ENCODE assay signal across 1 cellular context in genomic region chr19:32676186-32676894, GRCh38.
TF ChIP-seq lines count a peak whose summit lies in the region.

No MANE protein-coding gene starts in this region.

TF ChIP-seq in K562, 482 proteins besides CTCF, POLR2A, EP300 and RAD21:
- TF ChIP-seq ZKSCAN1 (IDR thresholded peaks at IDR 0.05; ENCODE audit: low read depth, low read length) (no peak), ZBTB33 (CRISPR knock-in tag; IDR thresholded peaks at IDR 0.05) (peak; percentile 92; the same call in 1 of the 2 replicates), MYC (IDR thresholded peaks at IDR 0.05; ENCODE audit: low read depth, low read length) (no peak), MYC (CRISPR knock-in tag; IDR thresholded peaks at IDR 0.05; ENCODE audit: borderline replicate concordance, low read depth) (no peak), ZNF445 (CRISPR knock-in tag; IDR thresholded peaks at IDR 0.05; ENCODE audit: low read depth) (no peak), TEAD1 (CRISPR knock-in tag; IDR thresholded peaks at IDR 0.05) (no peak), ZNF778 (CRISPR knock-in tag; IDR thresholded peaks at IDR 0.05) (no peak), RBM25 (IDR thresholded peaks at IDR 0.05; ENCODE audit: low read depth, low read length, severe bottlenecking) (peak; percentile 6), SAFB (IDR thresholded peaks at IDR 0.05; ENCODE audit: borderline replicate concordance, low read depth, low read length) (peak; percentile 22; the same call in 1 of the 2 replicates), PTTG1 (tag; IDR thresholded peaks at IDR 0.05; ENCODE audit: low read depth) (no peak), TSC22D4 (tag; IDR thresholded peaks at IDR 0.05) (no peak), ZBTB7A (IDR thresholded peaks at IDR 0.05; ENCODE audit: borderline replicate concordance, control insufficient read depth, low read depth, low read length) (no peak), ATF1 (CRISPR knock-in tag; IDR thresholded peaks at IDR 0.05) (no peak), ATF1 (tag; IDR thresholded peaks at IDR 0.05) (no peak), MYBL2 (IDR thresholded peaks at IDR 0.05; ENCODE audit: low read depth) (no peak), MYBL2 (CRISPR knock-in tag; IDR thresholded peaks at IDR 0.05; ENCODE audit: borderline replicate concordance) (no peak)
- TF ChIP-seq, protein P1, sequence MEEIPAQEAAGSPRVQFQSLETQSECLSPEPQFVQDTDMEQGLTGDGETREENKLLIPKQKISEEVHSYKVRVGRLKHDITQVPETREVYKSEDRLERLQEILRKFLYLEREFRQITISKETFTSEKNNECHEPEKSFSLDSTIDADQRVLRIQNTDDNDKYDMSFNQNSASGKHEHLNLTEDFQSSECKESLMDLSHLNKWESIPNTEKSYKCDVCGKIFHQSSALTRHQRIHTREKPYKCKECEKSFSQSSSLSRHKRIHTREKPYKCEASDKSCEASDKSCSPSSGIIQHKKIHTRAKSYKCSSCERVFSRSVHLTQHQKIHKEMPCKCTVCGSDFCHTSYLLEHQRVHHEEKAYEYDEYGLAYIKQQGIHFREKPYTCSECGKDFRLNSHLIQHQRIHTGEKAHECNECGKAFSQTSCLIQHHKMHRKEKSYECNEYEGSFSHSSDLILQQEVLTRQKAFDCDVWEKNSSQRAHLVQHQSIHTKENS (CRISPR knock-in tag; IDR thresholded peaks at IDR 0.05), result no peak
- TF ChIP-seq, protein P2, sequence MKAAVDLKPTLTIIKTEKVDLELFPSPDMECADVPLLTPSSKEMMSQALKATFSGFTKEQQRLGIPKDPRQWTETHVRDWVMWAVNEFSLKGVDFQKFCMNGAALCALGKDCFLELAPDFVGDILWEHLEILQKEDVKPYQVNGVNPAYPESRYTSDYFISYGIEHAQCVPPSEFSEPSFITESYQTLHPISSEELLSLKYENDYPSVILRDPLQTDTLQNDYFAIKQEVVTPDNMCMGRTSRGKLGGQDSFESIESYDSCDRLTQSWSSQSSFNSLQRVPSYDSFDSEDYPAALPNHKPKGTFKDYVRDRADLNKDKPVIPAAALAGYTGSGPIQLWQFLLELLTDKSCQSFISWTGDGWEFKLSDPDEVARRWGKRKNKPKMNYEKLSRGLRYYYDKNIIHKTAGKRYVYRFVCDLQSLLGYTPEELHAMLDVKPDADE (conservative IDR thresholded peaks at IDR 0.05; ENCODE audit: control insufficient read depth, low read depth, low read length), result no peak
- TF ChIP-seq, protein P3, sequence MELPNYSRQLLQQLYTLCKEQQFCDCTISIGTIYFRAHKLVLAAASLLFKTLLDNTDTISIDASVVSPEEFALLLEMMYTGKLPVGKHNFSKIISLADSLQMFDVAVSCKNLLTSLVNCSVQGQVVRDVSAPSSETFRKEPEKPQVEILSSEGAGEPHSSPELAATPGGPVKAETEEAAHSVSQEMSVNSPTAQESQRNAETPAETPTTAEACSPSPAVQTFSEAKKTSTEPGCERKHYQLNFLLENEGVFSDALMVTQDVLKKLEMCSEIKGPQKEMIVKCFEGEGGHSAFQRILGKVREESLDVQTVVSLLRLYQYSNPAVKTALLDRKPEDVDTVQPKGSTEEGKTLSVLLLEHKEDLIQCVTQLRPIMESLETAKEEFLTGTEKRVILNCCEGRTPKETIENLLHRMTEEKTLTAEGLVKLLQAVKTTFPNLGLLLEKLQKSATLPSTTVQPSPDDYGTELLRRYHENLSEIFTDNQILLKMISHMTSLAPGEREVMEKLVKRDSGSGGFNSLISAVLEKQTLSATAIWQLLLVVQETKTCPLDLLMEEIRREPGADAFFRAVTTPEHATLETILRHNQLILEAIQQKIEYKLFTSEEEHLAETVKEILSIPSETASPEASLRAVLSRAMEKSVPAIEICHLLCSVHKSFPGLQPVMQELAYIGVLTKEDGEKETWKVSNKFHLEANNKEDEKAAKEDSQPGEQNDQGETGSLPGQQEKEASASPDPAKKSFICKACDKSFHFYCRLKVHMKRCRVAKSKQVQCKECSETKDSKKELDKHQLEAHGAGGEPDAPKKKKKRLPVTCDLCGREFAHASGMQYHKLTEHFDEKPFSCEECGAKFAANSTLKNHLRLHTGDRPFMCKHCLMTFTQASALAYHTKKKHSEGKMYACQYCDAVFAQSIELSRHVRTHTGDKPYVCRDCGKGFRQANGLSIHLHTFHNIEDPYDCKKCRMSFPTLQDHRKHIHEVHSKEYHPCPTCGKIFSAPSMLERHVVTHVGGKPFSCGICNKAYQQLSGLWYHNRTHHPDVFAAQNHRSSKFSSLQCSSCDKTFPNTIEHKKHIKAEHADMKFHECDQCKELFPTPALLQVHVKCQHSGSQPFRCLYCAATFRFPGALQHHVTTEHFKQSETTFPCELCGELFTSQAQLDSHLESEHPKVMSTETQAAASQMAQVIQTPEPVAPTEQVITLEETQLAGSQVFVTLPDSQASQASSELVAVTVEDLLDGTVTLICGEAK (IDR thresholded peaks at IDR 0.05), result no peak
- TF ChIP-seq, protein P3 (CRISPR knock-in tag; IDR thresholded peaks at IDR 0.05), result no peak
TF ChIP-seq in K562: peak in this region for 3.
